In genomic region chr2:167183916-167184315, GRCh38 we compare ENCODE assay signal across 21 cellular contexts.
"Had no signal": no experiment of that assay in that cellular context is flagged by ENCODE, and none has a peak within 500 bp of the region (broad histone marks: within the 10 kb centered on the region; RNA-seq: fewer than 3 reads in every experiment).

No MANE protein-coding gene starts in this region.

- H3K79me2 ChIP-seq: parathyroid adenoma had no signal

- H3K9ac ChIP-seq: parathyroid adenoma had no signal

- H3K9me3 Mint-ChIP-seq: activated T-helper 1 cell treated with anti-CD3 and anti-CD28 coated beads, Interleukin-12 subunit alpha, Interleukin-12 subunit beta, Interleukin-2, Interleukin-4 antibody, amounts not matched to agents 30 ng/mL and 10 ng/mL and 1 ng/mL, durations not matched to agents 14 hours and 24 hours and 36 hours; neural crest cell had no signal

- H3K4me3 Mint-ChIP-seq: activated T-helper 1 cell treated with anti-CD3 and anti-CD28 coated beads, Interleukin-12 subunit alpha, Interleukin-12 subunit beta, Interleukin-2, Interleukin-4 antibody, amounts not matched to agents 30 ng/mL and 10 ng/mL and 1 ng/mL, durations not matched to agents 14 hours and 24 hours and 36 hours; neural crest cell; stimulated activated effector memory CD8-positive, alpha-beta T cell treated with anti-CD3 and anti-CD28 coated beads, Interleukin-12 subunit alpha, Interleukin-12 subunit beta, amount 100 ng/mL, for 72 hours had no signal

- H3K36me3 Mint-ChIP-seq: stimulated activated effector memory CD8-positive, alpha-beta T cell treated with anti-CD3 and anti-CD28 coated beads, Interleukin-12 subunit alpha, Interleukin-12 subunit beta, amount 100 ng/mL, for 72 hours had no signal

- H3K27me3 ChIP-seq: ascending aorta, breast epithelium, gastroesophageal sphincter, heart right ventricle, tibial artery, uterus had no signal

- DNase-seq: activated CD4-positive, alpha-beta T cell treated with anti-CD3 and anti-CD28 coated beads, Interleukin-2, amount 50 U/mL, for 1 hour; activated CD8-positive, alpha-beta memory T cell treated with anti-CD3 and anti-CD28 coated beads for 24 hours; activated naive CD4-positive, alpha-beta T cell; heart right ventricle; left colon; lower lobe of right lung; retina; stimulated activated CD4-positive, alpha-beta T cell treated with anti-CD3 and anti-CD28 coated beads, Interleukin-12 subunit alpha, Interleukin-12 subunit beta, amount 100 ng/mL, for 4 hours; stimulated activated CD4-positive, alpha-beta T cell treated with anti-CD3 and anti-CD28 coated beads, Interleukin-2, amount 100 ng/mL, for 24 hours; T1000; tibial artery; uterus had no signal

- H3K4me3 ChIP-seq: ascending aorta, breast epithelium, gastroesophageal sphincter, heart right ventricle, lower lobe of right lung, tibial artery, uterus had no signal

- H3K4me1 Mint-ChIP-seq: neural crest cell; stimulated activated effector memory CD8-positive, alpha-beta T cell treated with anti-CD3 and anti-CD28 coated beads, Interleukin-12 subunit alpha, Interleukin-12 subunit beta, amount 100 ng/mL, for 72 hours had no signal

- H3K27ac Mint-ChIP-seq: activated T-helper 1 cell treated with anti-CD3 and anti-CD28 coated beads, Interleukin-12 subunit alpha, Interleukin-12 subunit beta, Interleukin-2, Interleukin-4 antibody, amounts not matched to agents 30 ng/mL and 10 ng/mL and 1 ng/mL, durations not matched to agents 14 hours and 24 hours and 36 hours; stimulated activated effector memory CD8-positive, alpha-beta T cell treated with anti-CD3 and anti-CD28 coated beads, Interleukin-12 subunit alpha, Interleukin-12 subunit beta, amount 100 ng/mL, for 72 hours had no signal

- H3K4me1 ChIP-seq: breast epithelium, lower lobe of right lung, parathyroid adenoma, uterus had no signal

- H3K36me3 ChIP-seq: ascending aorta, breast epithelium, gastroesophageal sphincter, heart right ventricle, lower lobe of right lung, tibial artery, uterus had no signal

- H3K9me3 ChIP-seq: ascending aorta, breast epithelium, gastroesophageal sphincter, heart right ventricle, lower lobe of right lung, tibial artery, uterus had no signal

- H3K27ac ChIP-seq: ascending aorta, breast epithelium, epithelial cell of prostate, gastroesophageal sphincter, heart right ventricle, lower lobe of right lung, parathyroid adenoma, tibial artery, uterus had no signal

- ATAC-seq: activated CD4-positive, CD25-positive, alpha-beta regulatory T cell treated with anti-CD3 and anti-CD28 coated beads, Interleukin-2, amount 50 U/mL, for 24 hours; gastroesophageal sphincter; heart right ventricle; left colon; lower lobe of right lung; stimulated activated effector memory CD8-positive, alpha-beta T cell treated with anti-CD3 and anti-CD28 coated beads, Interleukin-12 subunit alpha, Interleukin-12 subunit beta, amount 100 ng/mL, for 72 hours had no signal

- H2AFZ ChIP-seq: parathyroid adenoma had no signal
